8 cellular contexts compared by ENCODE assay signal in the genomic region with DNA sequence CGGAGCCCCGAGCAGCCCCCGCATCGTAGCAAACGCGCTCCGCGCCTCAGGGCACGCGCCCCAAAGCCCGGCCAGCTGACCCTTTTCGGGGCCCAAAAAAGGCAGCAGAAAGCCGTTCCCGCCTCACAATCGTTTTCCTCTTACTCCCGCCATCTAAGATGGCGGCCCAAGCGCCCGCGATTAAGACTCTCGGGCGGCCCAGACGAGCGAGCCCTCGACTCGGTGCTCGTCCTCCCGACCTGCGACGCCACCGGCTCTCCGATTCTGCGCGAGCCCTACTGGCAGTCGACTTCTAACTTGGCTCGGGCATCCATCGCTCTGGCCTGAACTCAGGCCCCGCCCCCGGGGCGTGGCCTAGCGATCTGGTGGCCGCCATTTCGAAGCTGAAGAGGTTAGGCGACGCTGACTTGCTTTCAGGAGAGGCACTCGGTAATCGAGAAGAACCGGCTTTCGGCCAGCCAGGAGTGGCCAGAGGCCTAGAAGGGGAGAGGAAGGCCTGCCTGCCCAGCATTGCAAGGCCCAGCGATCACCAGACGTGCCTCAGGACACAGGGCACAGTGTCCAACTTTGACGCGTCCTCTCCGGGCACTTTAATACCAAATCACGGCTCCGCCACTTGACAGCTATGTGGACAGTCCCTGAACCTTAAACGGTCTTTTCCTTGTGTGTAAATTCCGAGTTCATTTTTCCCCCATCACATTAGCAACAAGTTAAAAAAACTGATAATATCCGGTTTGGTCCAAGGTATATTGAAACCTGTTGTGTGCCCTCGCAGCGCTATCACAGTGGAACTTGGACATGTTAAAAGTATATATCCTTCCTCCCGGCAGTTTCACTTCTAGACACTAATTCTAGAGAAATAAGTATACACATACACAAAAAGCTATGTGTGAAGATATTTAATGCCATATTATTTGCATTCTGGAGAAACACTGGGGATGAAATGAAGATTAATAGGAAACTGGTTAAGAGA. TPM values are rescaled to one million over a fixed set of nuclear protein-coding genes. Genes with fewer than 3 reads are reported as not detected.
A peak's percentile ranks its signal among the peaks of the same experiment; 100 is the strongest.
DNase-seq lines count a peak whose midpoint lies in the region; ATAC-seq and TF ChIP-seq lines count a peak whose summit lies in the region.

Gene RAF1, minus strand, starts transcription at position 182 of the 973 bp plus-strand sequence. CDS start 45,396 bp downstream, outside the sequence.

- peaks cover 8% of the 10 kb centered on the region for H3K27me3 Mint-ChIP-seq in endothelial cell (ENCODE audit: unreplicated experiment)

- H3K27ac Mint-ChIP-seq in endothelial cell (ENCODE audit: unreplicated experiment): peak within 1 kb of the TSS; percentile 95

- H3K36me3 Mint-ChIP-seq in endothelial cell (ENCODE audit: low read depth, unreplicated experiment): no peaks in the 10 kb centered on the region

- ATAC-seq in GM21515 (IDR thresholded peaks at IDR 0.05; ENCODE audit: unreplicated experiment): peak; percentile 93

- TF ChIP-seq CTCF in OCI-LY3 (IDR thresholded peaks at IDR 0.05; ENCODE audit: low read depth, low read length) (no peak), endothelial cell (IDR thresholded peaks at IDR 0.05; ENCODE audit: unreplicated experiment) (no peak)

- no peaks in the 10 kb centered on the region for H3K9me3 Mint-ChIP-seq in endothelial cell (ENCODE audit: unreplicated experiment)

- no peaks in the 10 kb centered on the region for H3K27me3 ChIP-seq in OCI-LY3 (ENCODE audit: low read depth, low read length)

- H3K4me3 ChIP-seq in OCI-LY3 (ENCODE audit: low read length): peak within 1 kb of the TSS; percentile 96

- H2AFZ ChIP-seq in OCI-LY3 (ENCODE audit: low read depth, low read length): peak within 1 kb of the TSS; percentile 94

- H3K9me3 ChIP-seq in OCI-LY3 (ENCODE audit: insufficient read depth, low read length): no peaks in the 10 kb centered on the region

- peak within 1 kb of the TSS; percentile 88 for H3K4me2 ChIP-seq in OCI-LY3 (ENCODE audit: low read length)

- peak within 1 kb of the TSS; percentile 72 for H3K27ac ChIP-seq in OCI-LY3 (ENCODE audit: low read length)

- peak within 1 kb of the TSS; percentile 84 for H3K9ac ChIP-seq in OCI-LY3 (ENCODE audit: low read length)

- no peaks in the 10 kb centered on the region for H3K36me3 ChIP-seq in OCI-LY3 (replicated peaks; ENCODE audit: low read depth, low read length)

- peaks cover 6% of the 10 kb centered on the region for H3K4me1 ChIP-seq in OCI-LY3 (ENCODE audit: low read length)

- H3K4me3 Mint-ChIP-seq in endothelial cell (ENCODE audit: unreplicated experiment): peak within 1 kb of the TSS; percentile 96

- H3K79me2 ChIP-seq in OCI-LY3 (ENCODE audit: low read length): peaks cover 47% of the 10 kb centered on the region

- H4K20me1 ChIP-seq in OCI-LY3 (ENCODE audit: insufficient read depth, low read length): peaks cover 36% of the 10 kb centered on the region

- H3K4me1 Mint-ChIP-seq in endothelial cell (ENCODE audit: unreplicated experiment): peaks cover 24% of the 10 kb centered on the region

- DNase-seq in D341Med (ENCODE audit: low spot score) (peak; percentile 97), HuH-7 (ENCODE audit: low spot score) (peak; percentile 97), endothelial cell (ENCODE audit: low spot score) (peak; percentile 98), midbrain (lab: John Stamatoyannopoulos, UW) (peak; percentile 99)
- peak; percentile 97 for DNase-seq in activated CD8-positive, alpha-beta memory T cell treated with anti-CD3 and anti-CD28 coated beads, Interleukin-2, amount 50 U/mL, for 48 hours
- DNase-seq in stimulated activated CD8-positive, alpha-beta memory T cell treated with anti-CD3 and anti-CD28 coated beads, Interleukin-2, amount 100 ng/mL, for 1 hour (ENCODE audit: low read depth in 2 of 2): peak; percentile 93 to 95

RNA-seq across cellular contexts. Expression of gene RAF1, which starts in this region (rescaled TPM):
- 96.8 TPM for total RNA-seq in endothelial cell (ENCODE audit: unreplicated experiment)

Comparison
In these comparisons a context has a peak if more than half of its experiments do, and no peak if none do; other contexts are left out.
1. Peak in every context shown above with its lines: DNase-seq, ATAC-seq, H3K4me3 ChIP-seq and H3K27ac ChIP-seq.